Comparison of ENCODE assay signal across 21 cellular contexts in genomic region chr7:24601600-24601999, GRCh38. TPM values are rescaled to one million over a fixed set of nuclear protein-coding genes. Genes with fewer than 3 reads are reported as not detected.
DNase-seq lines count a peak whose midpoint lies in the region; ATAC-seq, FAIRE-seq and TF ChIP-seq lines count a peak whose summit lies in the region.
"Had no signal": no experiment of that assay in that cellular context is flagged by ENCODE, and none has a peak within 500 bp of the region (broad histone marks: within the 10 kb centered on the region; RNA-seq: fewer than 3 reads in every experiment).

No MANE protein-coding gene starts in this region.

- peaks cover 0 to 100% of the 10 kb centered on the region in 2 experiments; a peak in 3 of 4 replicates for H3K79me2 ChIP-seq in H1 (ENCODE audit: control insufficient read depth in 1 of 2, insufficient read depth in 2 of 2, low read length in 2 of 2)
- peaks cover 74% of the 10 kb centered on the region for H3K79me2 ChIP-seq in PC-9 (ENCODE audit: low read depth)

- ATAC-seq in GM18520 (IDR thresholded peaks at IDR 0.05; ENCODE audit: unreplicated experiment) = no peak
- ATAC-seq: CD8-positive, alpha-beta T cell had no signal

- H3K27ac Mint-ChIP-seq in MCF 10A (ENCODE audit: low read depth, unreplicated experiment) = no peak overlapping the region
- H3K27ac Mint-ChIP-seq: CD8-positive, alpha-beta T cell had no signal

- no peak overlapping the region for H4K91ac ChIP-seq in H1 (replicated peaks; ENCODE audit: insufficient read length, low read length)

- intact Hi-C loops in MCF 10A (cut with micrococcal nuclease) = no loop called here
- intact Hi-C loops in breast epithelium (cut with DNase I; ENCODE audit: low total_unique reads) = no loop called here
- intact Hi-C loops in PC-9 (cut with micrococcal nuclease; ENCODE audit: unreplicated experiment) = no loop called here

- H2AFZ ChIP-seq in H1 (ENCODE audit: low read length) = no peak overlapping the region
- no peak overlapping the region for H2AFZ ChIP-seq in PC-9

- H3K18ac ChIP-seq in H1 (ENCODE audit: extremely low read depth, low read length) = no peak overlapping the region

- POLR2A ChIA-PET in MCF 10A (lab: Yijun Ruan, JAX) (interaction anchor here (0.7 to 1.0 kb wide), 2 partner anchors 24 to 29 kb away, joined by 3 to 4 read pairs; no protein-coding TSS in a partner anchor), H1 (lab: Charles Lee; ENCODE audit: partially characterized antibody) (no interaction called here), PC-9 (lab: Charles Lee; ENCODE audit: unreplicated experiment) (no interaction called here)

- no peak overlapping the region for H3K23ac ChIP-seq in H1 (ENCODE audit: insufficient read length)

- H3K36me3 ChIP-seq in breast epithelium (no peaks in the 10 kb centered on the region), H1 (ENCODE audit: control insufficient read depth in 2 of 4, insufficient read depth in 4 of 4, low read length in 3 of 4) (peaks cover 0 to 5% (median 0%) of the 10 kb centered on the region in 4 experiments; a peak in 1 of 8 replicates), PC-9 (ENCODE audit: low read depth) (no peaks in the 10 kb centered on the region; the same call in 1 of the 2 replicates)

- no peak overlapping the region for H2BK15ac ChIP-seq in H1 (ENCODE audit: low read length)

- H3K4me2 ChIP-seq in H1 (ENCODE audit: insufficient read depth in 1 of 2, low read depth in 2 of 2, low read length in 2 of 2) (no peak overlapping the region), PC-9 (no peak overlapping the region)
- H3K4me2 ChIP-seq: SK-N-SH had no signal

- H4K5ac ChIP-seq in H1 (ENCODE audit: insufficient read length, low read depth, low read length) = no peak overlapping the region

- H3F3A ChIP-seq in PC-9 (ENCODE audit: insufficient read depth, low read depth) = peaks cover 1% of the 10 kb centered on the region; the same call in 1 of the 2 replicates

- no peak overlapping the region for H3K56ac ChIP-seq in H1 (replicated peaks; ENCODE audit: insufficient read length, low read depth, low read length)

- no peaks in the 10 kb centered on the region; the same call in 1 of the 2 replicates for H3K9me2 ChIP-seq in PC-9 (ENCODE audit: insufficient read depth)
- H3K9me2 ChIP-seq: SK-N-SH had no signal

- peak; percentile 20 for DNase-seq in MCF 10A (ENCODE audit: unreplicated experiment)
- DNase-seq in breast epithelium (ENCODE audit: low spot score in 2 of 2) = no peak
- DNase-seq in OCI-M1 (lab: John Stamatoyannopoulos, UW) = peak; percentile 18
- DNase-seq in H1 (ENCODE audit: low read depth in 1 of 2, low spot score in 2 of 2) = no peak
- no peak for DNase-seq in superior temporal gyrus (ENCODE audit: extremely low spot score)
- DNase-seq in PC-9 = no peak
- DNase-seq in NCI-H1436 treated with DMSO at 0.1 percent for 48 hours (lab: John Stamatoyannopoulos, UW) = no peak
- DNase-seq: Calu3; CD8-positive, alpha-beta T cell; H7; NCI-H1105 treated with DMSO at 0.1 percent for 48 hours; NCI-H187; NCI-H2227 treated with DMSO at 0.1 percent for 48 hours; NCI-H524; NCI-H82; RPMI8226; SHP77 treated with DMSO at 0.1 percent for 48 hours; SK-N-SH had no signal

- H4K20me1 ChIP-seq in H1 (replicated peaks in 1 of 2; ENCODE audit: control insufficient read depth in 1 of 2, insufficient read depth in 2 of 2, low read length in 2 of 2) (peaks cover 0 to 1% of the 10 kb centered on the region in 2 experiments), PC-9 (ENCODE audit: insufficient read depth) (no peaks in the 10 kb centered on the region)

- H3K4me1 ChIP-seq in breast epithelium (no peaks in the 10 kb centered on the region), H1 (replicated peaks in 1 of 4; ENCODE audit: control insufficient read depth in 3 of 4, insufficient read depth in 4 of 4, low read length in 3 of 4) (peaks cover 0 to 2% (median under 1%) of the 10 kb centered on the region in 4 experiments; a peak in 3 of 7 replicates), PC-9 (replicated peaks; ENCODE audit: insufficient read depth) (no peaks in the 10 kb centered on the region)

- TF ChIP-seq CTCF in MCF 10A (IDR thresholded peaks at IDR 0.05; ENCODE audit: unreplicated experiment) (no peak), breast epithelium (IDR thresholded peaks at IDR 0.05) (no peak), H1 (IDR thresholded peaks at IDR 0.05; ENCODE audit: control extremely low read depth in 1 of 3, insufficient read depth in 1 of 3, low read depth in 1 of 3, low read length in 3 of 3) (no peak), PC-9 (conservative IDR thresholded peaks at IDR 0.05) (no peak)

- H3K4me3 ChIP-seq in breast epithelium (no peak overlapping the region), H1 (ENCODE audit: extremely low read depth in 1 of 4, insufficient read depth in 2 of 4, low read depth in 3 of 4, low read length in 4 of 4) (no peak overlapping the region), PC-9 (no peak overlapping the region)

- H3K4me1 Mint-ChIP-seq in MCF 10A (ENCODE audit: insufficient read depth, unreplicated experiment) = peaks cover 11% of the 10 kb centered on the region

- H3K4ac ChIP-seq in H1 (replicated peaks; ENCODE audit: insufficient read length, low read depth, low read length) = no peak overlapping the region

- H2BK5ac ChIP-seq in H1 (ENCODE audit: low read depth, low read length) = no peak overlapping the region

- CTCF ChIA-PET in MCF 10A (lab: Yijun Ruan, JAX) (no interaction called here), H1 (lab: Charles Lee; ENCODE audit: partially characterized antibody) (interaction anchor here (0.7 to 2.2 kb wide), 4 partner anchors 10 to 283 kb away, joined by 5 to 9 read pairs (median 6); no protein-coding TSS in a partner anchor), PC-9 (lab: Charles Lee) (no interaction called here)

- no peak for FAIRE-seq in H1 (lab: Jason Lieb, UNC)
- FAIRE-seq: A204.1, GM12892 had no signal

- TF ChIP-seq RAD21 in H1 (IDR thresholded peaks at IDR 0.05 in 1 of 2, conservative IDR thresholded peaks at IDR 0.05 in 1 of 2; ENCODE audit: low read depth in 2 of 2, low read length in 2 of 2) = 0 out of 4 replicates have a peak, but pooled peaks of 1 of the 2 experiments have one; percentile 8

- H3K27me3 Mint-ChIP-seq in MCF 10A (ENCODE audit: insufficient read depth, unreplicated experiment) = no peaks in the 10 kb centered on the region

- H3K27ac ChIP-seq in breast epithelium = no peak overlapping the region
- H3K27ac ChIP-seq in H1 (ENCODE audit: low read depth, low read length) = no peak overlapping the region
- H3K27ac ChIP-seq in PC-9 = no peak overlapping the region

- no peak overlapping the region for H2BK20ac ChIP-seq in H1 (ENCODE audit: low read length)

- no peak overlapping the region for H2AK5ac ChIP-seq in H1 (ENCODE audit: low read depth, low read length)

- BruUV-seq in MCF 10A (replicated peaks; lab: Mats Ljungman, UMichigan) (no TSS peak), PC-9 (replicated peaks; lab: Mats Ljungman, UMichigan) (no TSS peak)

- no peak for TF ChIP-seq EP300 in H1 (IDR thresholded peaks at IDR 0.05; ENCODE audit: borderline replicate concordance in 1 of 2, low read depth in 2 of 2, low read length in 2 of 2)

- no peak overlapping the region for H3K4me3 Mint-ChIP-seq in MCF 10A (ENCODE audit: unreplicated experiment)
- H3K4me3 Mint-ChIP-seq: CD8-positive, alpha-beta T cell had no signal

- H3K9ac ChIP-seq in H1 (replicated peaks in 1 of 4; ENCODE audit: extremely low read depth in 1 of 4, low read depth in 3 of 4, low read length in 3 of 4) = no peak overlapping the region
- H3K9ac ChIP-seq: SK-N-SH had no signal

- H3K36me3 Mint-ChIP-seq in MCF 10A (ENCODE audit: insufficient read depth, unreplicated experiment) = no peaks in the 10 kb centered on the region

- 73% methylated on average over 1 of the region's 1 CpG; no CpG with 5 or more reads in 1 of the 2 experiments for WGBS in H1 (ENCODE audit: extremely low coverage in 1 of 2, insufficient coverage in 1 of 2, insufficient read length in 1 of 2, insufficient replicate concordance in 2 of 2, low coverage in 1 of 2, low lambda C conversion rate in 2 of 2, missing lambda C conversion rate in 1 of 2), 2 experiments

- no peak overlapping the region for H4K8ac ChIP-seq in H1 (ENCODE audit: extremely low read depth, insufficient read depth, low read length)

- 0 out of 2 replicates have a peak, but pooled peaks cover 6% of the 10 kb centered on the region for H3K79me1 ChIP-seq in H1 (ENCODE audit: low read depth, low read length)

- no peak for TF ChIP-seq POLR2A in breast epithelium (IDR thresholded peaks at IDR 0.05)
- no peak for TF ChIP-seq POLR2A in H1 (IDR thresholded peaks at IDR 0.05; ENCODE audit: control extremely low read depth in 1 of 2, low read depth in 2 of 2, low read length in 2 of 2)

- H2BK12ac ChIP-seq in H1 (ENCODE audit: low read depth, low read length) = no peak overlapping the region

- no peak overlapping the region for H2BK120ac ChIP-seq in H1 (replicated peaks; ENCODE audit: low read depth, low read length)

- H3K9me3 Mint-ChIP-seq in MCF 10A (ENCODE audit: unreplicated experiment) = no peaks in the 10 kb centered on the region

- no peaks in the 10 kb centered on the region for H3K9me3 ChIP-seq in breast epithelium
- peaks cover 0 to 3% of the 10 kb centered on the region in 2 experiments; a peak in 1 of 4 replicates for H3K9me3 ChIP-seq in H1 (ENCODE audit: insufficient read depth in 2 of 2, low read depth in 1 of 2, low read length in 1 of 2)
- no peaks in the 10 kb centered on the region for H3K9me3 ChIP-seq in PC-9 (ENCODE audit: insufficient read depth, low read depth)
- H3K9me3 ChIP-seq: SK-N-SH had no signal

- no peak overlapping the region for H3K14ac ChIP-seq in H1 (ENCODE audit: insufficient read length)

- H3K23me2 ChIP-seq in H1 (ENCODE audit: low read depth, low read length) = peaks cover 2% of the 10 kb centered on the region; the same call in 1 of the 2 replicates

- no peaks in the 10 kb centered on the region for H3K27me3 ChIP-seq in breast epithelium
- no peaks in the 10 kb centered on the region for H3K27me3 ChIP-seq in H1 (replicated peaks in 1 of 4; ENCODE audit: control insufficient read depth in 3 of 4, extremely low read depth in 1 of 4, insufficient read depth in 3 of 4, low read length in 3 of 4)
- H3K27me3 ChIP-seq in PC-9 (ENCODE audit: insufficient read depth, low read depth) = no peaks in the 10 kb centered on the region

TF ChIP-seq in H1, 55 proteins besides CTCF, POLR2A, EP300 and RAD21 (continues in another document):
- TF ChIP-seq PHF8 (conservative IDR thresholded peaks at IDR 0.05; ENCODE audit: low read depth, low read length) = no peak

RNA-seq across cellular contexts. Expression of gene PALS2, which starts 28.3 kb away (rescaled TPM):
- total RNA-seq in MCF 10A (2022) = 36.3 and 45.9 TPM in 2 replicates
- total RNA-seq in breast epithelium = 10 to 100 TPM; 17.8 to 32.6 (median 29.2) TPM
- total RNA-seq in H1 (2021; fragmentation: NEBNext Ultra II Directional; extraction: Animal tissue kit (Norgen Biotek cat#: 25700)) = 84.1 and 98.3 TPM in 2 replicates
- polyA plus RNA-seq in H1 (2011; rRNA removed) = 6.1 and 10.4 TPM in 2 replicates
- polyA plus RNA-seq in H1 (2011; cell fraction: cytosol; rRNA removed) = 18.7 TPM
- polyA plus RNA-seq in H1 (2011; cell fraction: nucleus; rRNA removed) = 5.3 TPM
- polyA plus RNA-seq in H1 (2012, experiment 1 of 2) = 25.6 to 55.7 TPM (median 33.8 TPM) in 4 replicates
- 5.5 TPM for polyA plus RNA-seq in H1 (2012, experiment 2 of 2)
- polyA plus RNA-seq in H1 (2013, experiment 1 of 2) = 28.3 TPM
- polyA plus RNA-seq in H1 (2013, experiment 2 of 2) = 30.3 TPM
- 16.4 and 32.4 TPM in 2 replicates for polyA minus RNA-seq in H1 (2011; rRNA and poly(A)+ RNA removed)
- polyA minus RNA-seq in H1 (2011; cell fraction: cytosol; rRNA and poly(A)+ RNA removed) = 16.7 TPM
- polyA minus RNA-seq in H1 (2011; cell fraction: nucleus; rRNA and poly(A)+ RNA removed) = 58.0 TPM
- 35.8 and 42.4 TPM in 2 replicates for total RNA-seq in PC-9 (2021)

Comparison
In these comparisons a context has a peak if more than half of its experiments do, and no peak if none do; other contexts are left out.
1. DNase-seq: peak in MCF 10A (single experiment) and OCI-M1 (single experiment); none in breast epithelium (0 of 2), H1 (0 of 2), superior temporal gyrus (single experiment), PC-9 (0 of 2) and NCI-H1436 treated with DMSO at 0.1 percent for 48 hours (single experiment).